1 cellular context compared by ENCODE assay signal in genomic region chr12:106669216-106669615, GRCh38.
TF ChIP-seq lines count a peak whose summit lies in the region.

No MANE protein-coding gene starts in this region.

TF ChIP-seq in GM12878, 131 proteins besides CTCF, POLR2A, EP300 and RAD21 (continued from another document):
- TF ChIP-seq CUX1 (IDR thresholded peaks at IDR 0.05; ENCODE audit: insufficient replicate concordance, low read depth, low read length) (no peak), NFIC (IDR thresholded peaks at IDR 0.05; ENCODE audit: low read depth, low read length) (no peak)
TF ChIP-seq in GM12878: peak in this region for 1.
